Comparison of ENCODE assay signal across 30 cellular contexts in genomic region chr13:20175907-20176652, GRCh38. TPM values are rescaled to one million over a fixed set of nuclear protein-coding genes. Genes with fewer than 3 reads are reported as not detected.
A peak's percentile ranks its signal among the peaks of the same experiment; 100 is the strongest.
DNase-seq lines count a peak whose midpoint lies in the region; ATAC-seq and TF ChIP-seq lines count a peak whose summit lies in the region.
"Had no signal": no experiment of that assay in that cellular context is flagged by ENCODE, and none has a peak within 500 bp of the region (broad histone marks: within the 10 kb centered on the region; RNA-seq: fewer than 3 reads in every experiment).

No MANE protein-coding gene starts in this region.

- DNase-seq in Calu3 (no peak), NCI-H2029 treated with DMSO at 0.1 percent for 48 hours (lab: John Stamatoyannopoulos, UW) (peak; percentile 27), esophagus squamous epithelium (lab: John Stamatoyannopoulos, UW) (no peak), mesothelial cell of epicardium (ENCODE audit: low spot score in 2 of 2, unreplicated experiment in 2 of 2) (no peak), NCI-H2227 (lab: John Stamatoyannopoulos, UW; ENCODE audit: unreplicated experiment) (no peak), NCI-H146 treated with DMSO at 0.1 percent for 48 hours (lab: John Stamatoyannopoulos, UW; ENCODE audit: unreplicated experiment) (no peak)
- DNase-seq in activated T-cell treated with anti-CD3 and anti-CD28 coated beads, Interleukin-2, amount 50 U/mL, for 24 hours = no peak
- DNase-seq: activated CD4-positive, alpha-beta T cell treated with anti-CD3 and anti-CD28 coated beads, Interleukin-2, amount 50 U/mL, for 48 hours; activated CD4-positive, CD25-positive, alpha-beta regulatory T cell; activated naive CD4-positive, alpha-beta T cell; activated naive CD8-positive, alpha-beta T cell treated with anti-CD3 and anti-CD28 coated beads, Interleukin-2, amount 50 U/mL, for 24 hours; cortex of kidney; DND-41; gastrocnemius medialis; GF-D8; hippocampal formation; NCI-H187; NCI-H2171 treated with DMSO at 0.1 percent for 48 hours; substantia nigra had no signal

- no TSS peak for BruUV-seq in Calu3 (replicated peaks; lab: Mats Ljungman, UMichigan)

- intact Hi-C loops in Calu3 (cut with micrococcal nuclease; ENCODE audit: unreplicated experiment) = no loop called here
- intact Hi-C loops in esophagus squamous epithelium (cut with DNase I) = no loop called here

- no peaks in the 10 kb centered on the region for H3K36me3 ChIP-seq in esophagus squamous epithelium
- H3K36me3 ChIP-seq: BLaER1, gastrocnemius medialis, upper lobe of left lung had no signal

- no peaks in the 10 kb centered on the region for H3K9me3 Mint-ChIP-seq in Calu3 (ENCODE audit: low read depth, unreplicated experiment)
- H3K9me3 Mint-ChIP-seq in mesothelial cell of epicardium = peaks cover 7% of the 10 kb centered on the region
- no peaks in the 10 kb centered on the region for H3K9me3 Mint-ChIP-seq in activated T-cell treated with anti-CD3 and anti-CD28 coated beads, Interleukin-2, amount 50 U/mL, for 24 hours
- H3K9me3 Mint-ChIP-seq: activated naive CD8-positive, alpha-beta T cell treated with anti-CD3 and anti-CD28 coated beads, Interleukin-2, amount 50 U/mL, for 24 hours; nephron; stimulated activated memory B cell treated with anti-CD40 and anti-IgM and Interleukin-4, amounts not matched to agents 10 μg/mL and 1 μg/mL and 100 μg/mL, for 72 hours had no signal

- H3K4me1 ChIP-seq in esophagus squamous epithelium = peaks cover 12 to 50% (median 22%) of the 10 kb centered on the region in 3 donors
- H3K4me1 ChIP-seq: gastrocnemius medialis had no signal

- H3K4me1 Mint-ChIP-seq in Calu3 (ENCODE audit: low read depth, unreplicated experiment) = peaks cover 19% of the 10 kb centered on the region
- peaks cover 42% of the 10 kb centered on the region for H3K4me1 Mint-ChIP-seq in mesothelial cell of epicardium
- H3K4me1 Mint-ChIP-seq in activated T-cell treated with anti-CD3 and anti-CD28 coated beads, Interleukin-2, amount 50 U/mL, for 24 hours (ENCODE audit: low read depth) = peaks cover 36% of the 10 kb centered on the region

- H3K4me3 Mint-ChIP-seq in Calu3 (ENCODE audit: low read depth, unreplicated experiment) (no peak overlapping the region), mesothelial cell of epicardium (no peak overlapping the region)
- H3K4me3 Mint-ChIP-seq in activated T-cell treated with anti-CD3 and anti-CD28 coated beads, Interleukin-2, amount 50 U/mL, for 24 hours = no peak overlapping the region
- H3K4me3 Mint-ChIP-seq: activated naive CD8-positive, alpha-beta T cell treated with anti-CD3 and anti-CD28 coated beads, Interleukin-2, amount 50 U/mL, for 24 hours; nephron; stimulated activated memory B cell treated with anti-CD40 and anti-IgM and Interleukin-4, amounts not matched to agents 10 μg/mL and 1 μg/mL and 100 μg/mL, for 72 hours had no signal

- H3K27ac ChIP-seq in esophagus squamous epithelium = peak overlapping the region; percentile 75 to 84 (median 79)
- H3K27ac ChIP-seq: BLaER1, gastrocnemius medialis had no signal

- H3K4me3 ChIP-seq in esophagus squamous epithelium = no peak overlapping the region
- H3K4me3 ChIP-seq: BLaER1, gastrocnemius medialis had no signal

- H3K27ac Mint-ChIP-seq in Calu3 (ENCODE audit: unreplicated experiment) (peak overlapping the region; percentile 70), mesothelial cell of epicardium (peak overlapping the region; percentile 43)
- no peak overlapping the region for H3K27ac Mint-ChIP-seq in activated T-cell treated with anti-CD3 and anti-CD28 coated beads, Interleukin-2, amount 50 U/mL, for 24 hours
- H3K27ac Mint-ChIP-seq: activated naive CD8-positive, alpha-beta T cell treated with anti-CD3 and anti-CD28 coated beads, Interleukin-2, amount 50 U/mL, for 24 hours; stimulated activated memory B cell treated with anti-CD40 and anti-IgM and Interleukin-4, amounts not matched to agents 10 μg/mL and 1 μg/mL and 100 μg/mL, for 72 hours had no signal

- H3K36me3 Mint-ChIP-seq in Calu3 (ENCODE audit: insufficient read depth, unreplicated experiment) = peaks cover 8% of the 10 kb centered on the region
- no peaks in the 10 kb centered on the region for H3K36me3 Mint-ChIP-seq in mesothelial cell of epicardium
- no peaks in the 10 kb centered on the region for H3K36me3 Mint-ChIP-seq in activated T-cell treated with anti-CD3 and anti-CD28 coated beads, Interleukin-2, amount 50 U/mL, for 24 hours (ENCODE audit: low read depth)
- H3K36me3 Mint-ChIP-seq: stimulated activated memory B cell treated with anti-CD40 and anti-IgM and Interleukin-4, amounts not matched to agents 10 μg/mL and 1 μg/mL and 100 μg/mL, for 72 hours had no signal

- no peak for ATAC-seq in GM21515 (IDR thresholded peaks at IDR 0.05; ENCODE audit: unreplicated experiment)
- ATAC-seq: activated naive CD8-positive, alpha-beta T cell treated with anti-CD3 and anti-CD28 coated beads, Interleukin-2, amount 50 U/mL, for 24 hours; esophagus mucosa; stimulated activated memory B cell treated with anti-CD40 and anti-IgM and Interleukin-4, amounts not matched to agents 10 μg/mL and 1 μg/mL and 100 μg/mL, for 72 hours had no signal

- H3K27me3 Mint-ChIP-seq in Calu3 (ENCODE audit: unreplicated experiment) (no peaks in the 10 kb centered on the region), mesothelial cell of epicardium (ENCODE audit: low read depth) (no peaks in the 10 kb centered on the region)
- H3K27me3 Mint-ChIP-seq in activated T-cell treated with anti-CD3 and anti-CD28 coated beads, Interleukin-2, amount 50 U/mL, for 24 hours = peaks cover 84% of the 10 kb centered on the region

- H3K9me3 ChIP-seq in esophagus squamous epithelium = no peaks in the 10 kb centered on the region
- H3K9me3 ChIP-seq: BLaER1, gastrocnemius medialis, upper lobe of left lung had no signal

- TF ChIP-seq CTCF in Calu3 (IDR thresholded peaks at IDR 0.05; ENCODE audit: unreplicated experiment) (no peak), esophagus squamous epithelium (IDR thresholded peaks at IDR 0.05) (no peak), mesothelial cell of epicardium (IDR thresholded peaks at IDR 0.05; ENCODE audit: unreplicated experiment) (no peak)

- WGBS in esophagus squamous epithelium, 2 donors = 66 to 73% methylated on average over 14 of the region's 14 CpGs

- peaks cover 0 to 47% (median 0%) of the 10 kb centered on the region in 4 donors for H3K27me3 ChIP-seq in esophagus squamous epithelium

- CTCF ChIA-PET in Calu3 (lab: Charles Lee) = no interaction called here

- no peak for TF ChIP-seq POLR2A in esophagus squamous epithelium (IDR thresholded peaks at IDR 0.05)

RNA-seq across cellular contexts. Expression of gene GJA3, which starts 15.2 kb away (rescaled TPM):
- total RNA-seq in Calu3 (2022) = 3.9 and 4.3 TPM in 2 replicates
- 1 to 10 TPM in 2 of 4 donors, under 1 TPM in 2; 0.45 to 1.3 (median 1.00) TPM for total RNA-seq in esophagus squamous epithelium
- 4.4 to 5.3 TPM (median 5.2 TPM) in 3 replicates for total RNA-seq in mesothelial cell of epicardium
- total RNA-seq: gastrocnemius medialis, lung microvascular endothelial cell, osteocyte had no signal

RNA-seq across cellular contexts. Expression of gene GJB2, which starts 16.7 kb away (rescaled TPM):
- total RNA-seq in Calu3 (2022) = 3.9 and 4.6 TPM in 2 replicates
- 1,000 to 10,000 TPM in 2 of 4 donors, 100 to 1,000 TPM in 2; 301 to 1,758 (median 1,011) TPM for total RNA-seq in esophagus squamous epithelium
- total RNA-seq in mesothelial cell of epicardium = 24.4 to 27.2 TPM (median 25.4 TPM) in 3 replicates
- total RNA-seq: lung microvascular endothelial cell had no signal

RNA-seq across cellular contexts. Expression of gene GJB6, which starts 56.0 kb away (rescaled TPM):
- total RNA-seq in Calu3 (2022) = 0.24 TPM in 1 of 2 replicates, not detected in the other
- 100 to 1,000 TPM; 147 to 460 (median 386) TPM for total RNA-seq in esophagus squamous epithelium
- total RNA-seq in mesothelial cell of epicardium = 28.6 to 35.4 TPM (median 32.7 TPM) in 3 replicates
- total RNA-seq: cardiac septum, gastrocnemius medialis, LHCN-M2, lung microvascular endothelial cell, osteocyte, skeletal muscle tissue, upper lobe of left lung had no signal

Comparison
In these comparisons a context has a peak if more than half of its experiments do, and no peak if none do; other contexts are left out.
1. RNA of gene GJB2, which starts 16.7 kb away (total RNA-seq): 301 to 1,758 TPM in esophagus squamous epithelium; 24.4 to 27.2 TPM in mesothelial cell of epicardium and 3.9 to 4.6 TPM in Calu3; every median in the first group is over 10 times any median in the second.
2. RNA of gene GJB6, which starts 56.0 kb away (total RNA-seq): 147 to 460 TPM in esophagus squamous epithelium and 28.6 to 35.4 TPM in mesothelial cell of epicardium; 0.24 TPM in Calu3; every median in the first group is over 10 times any median in the second.